Comparison of ENCODE assay signal across 13 cellular contexts in genomic region chr11:109644158-109644557, GRCh38.
DNase-seq lines count a peak whose midpoint lies in the region; ATAC-seq and TF ChIP-seq lines count a peak whose summit lies in the region.
"Had no signal": no experiment of that assay in that cellular context is flagged by ENCODE, and none has a peak within 500 bp of the region (broad histone marks: within the 10 kb centered on the region; RNA-seq: fewer than 3 reads in every experiment).

No MANE protein-coding gene starts in this region.

- H3K36me3 ChIP-seq in SK-N-MC (ENCODE audit: insufficient read depth, low read length), result no peaks in the 10 kb centered on the region
- no peaks in the 10 kb centered on the region for H3K36me3 ChIP-seq in left ventricle myocardium inferior
- H3K36me3 ChIP-seq: BLaER1 treated with 17β-estradiol and CSF1 and Interleukin-3, amounts not matched to agents 10 nM and 100 nM; suprapubic skin had no signal

- H3K4me3 Mint-ChIP-seq in T-helper 17 cell, result no peak overlapping the region
- H3K4me3 Mint-ChIP-seq: activated naive CD8-positive, alpha-beta T cell treated with anti-CD3 and anti-CD28 coated beads, Interleukin-2, amount 10 ng/mL, durations not matched to agents 7 days and 5 days had no signal

- no peak for ATAC-seq in T-helper 17 cell

- H3K27ac ChIP-seq in SK-N-MC (no peak overlapping the region), left ventricle myocardium inferior (replicated peaks) (no peak overlapping the region)
- H3K27ac ChIP-seq: BLaER1 treated with 17β-estradiol and CSF1 and Interleukin-3, amounts not matched to agents 10 nM and 100 nM; suprapubic skin had no signal

- H3K27ac Mint-ChIP-seq in T-helper 17 cell, result no peak overlapping the region
- H3K27ac Mint-ChIP-seq: activated naive CD8-positive, alpha-beta T cell treated with anti-CD3 and anti-CD28 coated beads, Interleukin-2, amount 10 ng/mL, durations not matched to agents 7 days and 5 days had no signal

- H3K36me3 Mint-ChIP-seq in T-helper 17 cell (ENCODE audit: low read depth), result no peaks in the 10 kb centered on the region
- H3K36me3 Mint-ChIP-seq: activated naive CD8-positive, alpha-beta T cell treated with anti-CD3 and anti-CD28 coated beads, Interleukin-2, amount 10 ng/mL, durations not matched to agents 7 days and 5 days had no signal

- no peaks in the 10 kb centered on the region for H3K27me3 ChIP-seq in left ventricle myocardium inferior (ENCODE audit: low read depth)
- H3K27me3 ChIP-seq: BLaER1 treated with 17β-estradiol and CSF1 and Interleukin-3, amounts not matched to agents 10 nM and 100 nM; suprapubic skin had no signal

- H3K9me3 ChIP-seq in SK-N-MC (ENCODE audit: low read depth, low read length) (no peaks in the 10 kb centered on the region), left ventricle myocardium inferior (replicated peaks) (no peaks in the 10 kb centered on the region), T-helper 17 cell (ENCODE audit: control insufficient read depth, low read length, poor library complexity, severe bottlenecking) (no peaks in the 10 kb centered on the region)
- H3K9me3 ChIP-seq: BLaER1 treated with 17β-estradiol and CSF1 and Interleukin-3, amounts not matched to agents 10 nM and 100 nM; suprapubic skin had no signal

- intact Hi-C loops in left ventricle myocardium inferior (cut with micrococcal nuclease), result no loop called here

- peak in 13 of 14 donors; percentile 3 to 99 (median 65) for DNase-seq in C1 segment of cervical spinal cord (lab: John Stamatoyannopoulos, UW)
- peak; percentile 73 for DNase-seq in NCI-H146 treated with DMSO at 0.1 percent for 48 hours (lab: John Stamatoyannopoulos, UW; ENCODE audit: unreplicated experiment)
- DNase-seq in SK-N-MC (ENCODE audit: low read depth, low spot score), result peak; percentile 67
- peak; percentile 42 for DNase-seq in left ventricle myocardium inferior
- no peak for DNase-seq in T-helper 17 cell
- no peak for DNase-seq in NCI-H1048 (lab: John Stamatoyannopoulos, UW)
- no peak for DNase-seq in stimulated activated CD4-positive, alpha-beta T cell treated with anti-CD3 and anti-CD28 coated beads, Interleukin-1b, Interleukin-23, amount 100 ng/mL, for 48 hours
- DNase-seq in NOMO-1 (lab: John Stamatoyannopoulos, UW; ENCODE audit: unreplicated experiment in 2 of 2), result no peak
- DNase-seq: activated CD4-positive, alpha-beta T cell treated with anti-CD3 and anti-CD28 coated beads for 1 hour; activated naive CD8-positive, alpha-beta T cell treated with anti-CD3 and anti-CD28 coated beads, Interleukin-2, amount 10 ng/mL, durations not matched to agents 7 days and 5 days; erythroblast had no signal

- no peak overlapping the region for H3K9ac ChIP-seq in SK-N-MC (ENCODE audit: insufficient read length)
- H3K9ac ChIP-seq: BLaER1 treated with 17β-estradiol and CSF1 and Interleukin-3, amounts not matched to agents 10 nM and 100 nM had no signal

- peak; percentile 17 for TF ChIP-seq CTCF in left ventricle myocardium inferior (IDR thresholded peaks at IDR 0.05; ENCODE audit: borderline replicate concordance)

- H3K4me1 Mint-ChIP-seq in T-helper 17 cell, result no peaks in the 10 kb centered on the region
- H3K4me1 Mint-ChIP-seq: activated naive CD8-positive, alpha-beta T cell treated with anti-CD3 and anti-CD28 coated beads, Interleukin-2, amount 10 ng/mL, durations not matched to agents 7 days and 5 days had no signal

- H3K4me1 ChIP-seq in left ventricle myocardium inferior, result peaks cover 12% of the 10 kb centered on the region
- H3K4me1 ChIP-seq: BLaER1 treated with 17β-estradiol and CSF1 and Interleukin-3, amounts not matched to agents 10 nM and 100 nM; suprapubic skin had no signal

- no peaks in the 10 kb centered on the region for H3K27me3 Mint-ChIP-seq in T-helper 17 cell
- H3K27me3 Mint-ChIP-seq: activated naive CD8-positive, alpha-beta T cell treated with anti-CD3 and anti-CD28 coated beads, Interleukin-2, amount 10 ng/mL, durations not matched to agents 7 days and 5 days had no signal

- H3K4me3 ChIP-seq in SK-N-MC, result peak overlapping the region; percentile 32; the same call in 1 of the 2 replicates
- H3K4me3 ChIP-seq in left ventricle myocardium inferior, result no peak overlapping the region
- H3K4me3 ChIP-seq: BLaER1 treated with 17β-estradiol and CSF1 and Interleukin-3, amounts not matched to agents 10 nM and 100 nM; suprapubic skin had no signal

Comparison
In these comparisons a context has a peak if more than half of its experiments do, and no peak if none do; other contexts are left out.
1. DNase-seq: peak in C1 segment of cervical spinal cord (13 of 14), NCI-H146 treated with DMSO at 0.1 percent for 48 hours (single experiment), SK-N-MC (single experiment) and left ventricle myocardium inferior (single experiment); none in T-helper 17 cell (0 of 3), NCI-H1048 (single experiment), stimulated activated CD4-positive, alpha-beta T cell treated with anti-CD3 and anti-CD28 coated beads, Interleukin-1b, Interleukin-23, amount 100 ng/mL, for 48 hours (single experiment) and NOMO-1 (0 of 2).